In genomic region chr12:115638753-115639666, GRCh38 we compare ENCODE assay signal across 1 cellular context.
TF ChIP-seq lines count a peak whose summit lies in the region.

No MANE protein-coding gene starts in this region.

TF ChIP-seq in IMR-90, 13 proteins besides CTCF, POLR2A, EP300 and RAD21:
- no peak for TF ChIP-seq MAZ (IDR thresholded peaks at IDR 0.05; ENCODE audit: borderline replicate concordance, low read depth, low read length)
- no peak for TF ChIP-seq SMC3 (IDR thresholded peaks at IDR 0.05; ENCODE audit: low read depth, low read length)
